ENCODE assay signal across 11 cellular contexts in genomic region chr1:168243636-168244212, GRCh38. TPM values are rescaled to one million over a fixed set of nuclear protein-coding genes. Genes with fewer than 3 reads are reported as not detected.
DNase-seq lines count a peak whose midpoint lies in the region; ATAC-seq, FAIRE-seq and TF ChIP-seq lines count a peak whose summit lies in the region.
"Had no signal": no experiment of that assay in that cellular context is flagged by ENCODE, and none has a peak within 500 bp of the region (broad histone marks: within the 10 kb centered on the region; RNA-seq: fewer than 3 reads in every experiment).

No MANE protein-coding gene starts in this region.

- CTCF ChIA-PET in activated CD4-positive, alpha-beta memory T cell treated with anti-CD3 and anti-CD28 coated beads for 36 hours (lab: Charles Lee): no interaction called here

- POLR2A ChIA-PET in activated CD4-positive, alpha-beta memory T cell treated with anti-CD3 and anti-CD28 coated beads for 36 hours (lab: Charles Lee): no interaction called here

- FAIRE-seq in GM19239 (lab: Jason Lieb, UNC): no peak

- ATAC-seq in gastroesophageal sphincter: peak; percentile 38
- no peak for ATAC-seq in psoas muscle

- intact Hi-C loops in activated CD4-positive, alpha-beta memory T cell treated with anti-CD3 and anti-CD28 coated beads for 36 hours (cut with micrococcal nuclease): no loop called here
- intact Hi-C loops in psoas muscle (cut with DNase I): no loop called here

- H3K4me3 ChIP-seq in gastroesophageal sphincter (no peak overlapping the region), psoas muscle (no peak overlapping the region)

- WGBS in gastroesophageal sphincter (ENCODE audit: low coverage in 1 of 2), 2 donors: 11% methylated on average over 3 of the region's 3 CpGs; no CpG with 5 or more reads in 1 of the 2 donors
- 16 to 31% (median 23%) methylated on average over 3 of the region's 3 CpGs for WGBS in psoas muscle, 3 donors

- H3K27ac ChIP-seq in gastroesophageal sphincter (peak overlapping the region; percentile 17 to 71 (median 58)), psoas muscle (peak overlapping the region; percentile 9)
- H3K27ac ChIP-seq: brain microvascular endothelial cell had no signal

- no peak overlapping the region for H3K4me3 Mint-ChIP-seq in activated CD4-positive, alpha-beta memory T cell treated with anti-CD3 and anti-CD28 coated beads for 36 hours

- peaks cover 0 to 64% of the 10 kb centered on the region in 2 donors for H3K36me3 ChIP-seq in gastroesophageal sphincter
- H3K36me3 ChIP-seq in psoas muscle (ENCODE audit: insufficient read depth in 1 of 2, low read depth in 1 of 2): peaks cover 8 to 75% of the 10 kb centered on the region in 2 donors

- H3K4me1 Mint-ChIP-seq in activated CD4-positive, alpha-beta memory T cell treated with anti-CD3 and anti-CD28 coated beads for 36 hours (ENCODE audit: low read depth): peaks cover 46% of the 10 kb centered on the region

- H3K27me3 ChIP-seq in gastroesophageal sphincter: no peaks in the 10 kb centered on the region
- no peaks in the 10 kb centered on the region for H3K27me3 ChIP-seq in psoas muscle (ENCODE audit: insufficient read depth in 3 of 3, low read length in 2 of 3)
- H3K27me3 ChIP-seq: brain microvascular endothelial cell had no signal

- peaks cover 8 to 27% (median 24%) of the 10 kb centered on the region in 3 donors for H3K4me1 ChIP-seq in gastroesophageal sphincter
- no peaks in the 10 kb centered on the region for H3K4me1 ChIP-seq in psoas muscle

- no peak overlapping the region for H3K27ac Mint-ChIP-seq in activated CD4-positive, alpha-beta memory T cell treated with anti-CD3 and anti-CD28 coated beads for 36 hours

- H3K27me3 Mint-ChIP-seq in activated CD4-positive, alpha-beta memory T cell treated with anti-CD3 and anti-CD28 coated beads for 36 hours: no peaks in the 10 kb centered on the region

- DNase-seq in COR-L47 (lab: John Stamatoyannopoulos, UW) (peak; percentile 6), psoas muscle (no peak), HuH-7.5 (ENCODE audit: low spot score) (no peak), GM19239 (ENCODE audit: insufficient read length, low spot score) (no peak), NK-92 (lab: John Stamatoyannopoulos, UW; ENCODE audit: unreplicated experiment) (no peak)
- DNase-seq in activated CD4-positive, alpha-beta memory T cell treated with anti-CD3 and anti-CD28 coated beads for 36 hours: peak; percentile 15
- DNase-seq in activated effector memory CD4-positive, alpha-beta T cell treated with anti-CD3 and anti-CD28 coated beads, Interleukin-2, amount 50 U/mL, for 16 hours: no peak
- DNase-seq: brain microvascular endothelial cell, NCI-H1105, occipital lobe had no signal

- no peak for TF ChIP-seq POLR2A in gastroesophageal sphincter (IDR thresholded peaks at IDR 0.05)

- no peaks in the 10 kb centered on the region for H3K9me3 ChIP-seq in gastroesophageal sphincter
- H3K9me3 ChIP-seq in psoas muscle: no peaks in the 10 kb centered on the region

- peaks cover 81% of the 10 kb centered on the region for H3K36me3 Mint-ChIP-seq in activated CD4-positive, alpha-beta memory T cell treated with anti-CD3 and anti-CD28 coated beads for 36 hours

- no peak for TF ChIP-seq EP300 in gastroesophageal sphincter (IDR thresholded peaks at IDR 0.05)

- H3K9me3 Mint-ChIP-seq in activated CD4-positive, alpha-beta memory T cell treated with anti-CD3 and anti-CD28 coated beads for 36 hours: no peaks in the 10 kb centered on the region

- TF ChIP-seq CTCF in gastroesophageal sphincter (IDR thresholded peaks at IDR 0.05): no peak
- no peak for TF ChIP-seq CTCF in psoas muscle (IDR thresholded peaks at IDR 0.05)

RNA-seq across cellular contexts. Expression of gene SFT2D2, which starts 17.9 kb away (rescaled TPM):
- total RNA-seq in activated CD4-positive, alpha-beta memory T cell treated with anti-CD3 and anti-CD28 coated beads for 36 hours: 10 to 100 TPM; 52.3 to 52.9 TPM
- total RNA-seq in gastroesophageal sphincter (10 to 100 TPM; 35.0 to 37.1 (median 36.6) TPM), psoas muscle (10 to 100 TPM; 12.7 to 15.5 (median 15.0) TPM)
- 1 to 10 TPM; 2.0 to 5.0 (median 2.9) TPM for polyA plus RNA-seq in psoas muscle

RNA-seq across cellular contexts. Expression of gene TBX19, which starts 37.0 kb away (rescaled TPM):
- total RNA-seq in activated CD4-positive, alpha-beta memory T cell treated with anti-CD3 and anti-CD28 coated beads for 36 hours: 1 to 10 TPM; 2.2 to 2.3 TPM
- total RNA-seq in gastroesophageal sphincter (1 to 10 TPM in 3 of 4 donors, under 1 TPM in 1; 0.45 to 2.8 (median 1.4) TPM), psoas muscle (under 1 TPM; 0.12 to 0.56 (median 0.22) TPM)
- polyA plus RNA-seq in psoas muscle: under 1 TPM; 0.14 to 0.36 (median 0.27) TPM

Comparison
In these comparisons a context has a peak if more than half of its experiments do, and no peak if none do; other contexts are left out.
1. DNase-seq: peak in COR-L47 (single experiment) and activated CD4-positive, alpha-beta memory T cell treated with anti-CD3 and anti-CD28 coated beads for 36 hours (single experiment); none in psoas muscle (0 of 2), activated effector memory CD4-positive, alpha-beta T cell treated with anti-CD3 and anti-CD28 coated beads, Interleukin-2, amount 50 U/mL, for 16 hours (single experiment), HuH-7.5 (single experiment), GM19239 (single experiment) and NK-92 (single experiment).